ENCODE assay signal across 8 cellular contexts in the genomic region with DNA sequence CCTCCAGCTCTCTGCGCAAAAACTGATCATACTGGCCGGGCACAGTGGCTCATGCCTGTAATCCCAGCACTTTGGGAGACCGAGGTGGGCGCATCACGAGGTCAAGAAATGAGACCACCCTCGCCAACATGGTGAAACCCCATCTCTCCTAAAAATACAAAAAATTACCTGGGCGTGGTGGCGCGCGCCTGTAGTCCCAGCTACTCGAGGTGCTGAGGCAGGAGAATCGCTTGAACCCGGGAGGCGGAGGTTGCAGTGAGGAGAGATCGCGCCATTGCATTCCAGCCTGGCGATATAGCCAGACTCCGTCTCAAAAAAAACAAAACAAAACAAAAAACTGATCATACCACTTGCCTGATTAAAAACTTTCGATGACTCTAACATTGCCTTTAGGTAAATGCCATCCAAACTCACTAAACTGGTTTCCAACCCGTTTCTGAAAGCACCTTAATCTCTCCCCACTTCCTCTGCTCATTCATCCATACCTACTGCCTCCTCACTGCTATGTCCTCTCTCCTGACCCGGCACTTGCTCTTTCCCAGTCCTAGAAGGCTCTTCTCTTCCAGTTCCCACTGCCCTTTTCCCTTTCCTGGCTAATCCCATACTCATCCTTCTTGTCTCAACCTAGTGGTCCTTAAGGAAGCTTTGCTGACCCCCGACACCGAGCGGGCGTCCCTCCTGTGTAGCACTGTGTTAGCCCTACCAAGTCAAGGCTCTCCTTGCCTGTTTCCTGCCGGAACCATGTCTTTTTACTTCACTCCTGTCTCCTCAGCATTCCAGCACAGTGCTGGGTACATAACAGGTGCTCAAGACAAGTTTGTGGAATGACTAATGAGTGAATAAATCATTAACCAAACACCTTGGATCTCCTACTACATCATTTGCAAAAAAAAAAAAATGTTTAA. TPM values are rescaled to one million over a fixed set of nuclear protein-coding genes. Genes with fewer than 3 reads are reported as not detected.
A peak's percentile ranks its signal among the peaks of the same experiment; 100 is the strongest.
DNase-seq lines count a peak whose midpoint lies in the region; ATAC-seq lines count a peak whose summit lies in the region.

No MANE protein-coding gene starts in this region.

- H3K27me3 ChIP-seq in SJSA1 (replicated peaks) = no peaks in the 10 kb centered on the region
- no peaks in the 10 kb centered on the region for H3K27me3 ChIP-seq in right cardiac atrium (ENCODE audit: control insufficient read depth, insufficient read depth)

- H3K36me3 Mint-ChIP-seq in stimulated activated naive B cell treated with anti-CD40 and anti-IgM and Interleukin-4, amounts not matched to agents 10 μg/mL and 1 μg/mL and 100 μg/mL, for 72 hours = peaks cover 22 to 23% of the 10 kb centered on the region in 2 donors
- H3K36me3 Mint-ChIP-seq in T-helper 17 cell (ENCODE audit: low read depth) = peaks cover 8% of the 10 kb centered on the region

- H3K4me1 ChIP-seq in SJSA1 (replicated peaks) = peaks cover 38% of the 10 kb centered on the region
- H3K4me1 ChIP-seq in right cardiac atrium (ENCODE audit: control insufficient read depth, insufficient read depth, low read length) = peaks cover 2% of the 10 kb centered on the region

- H3K27me3 Mint-ChIP-seq in stimulated activated naive B cell treated with anti-CD40 and anti-IgM and Interleukin-4, amounts not matched to agents 10 μg/mL and 1 μg/mL and 100 μg/mL, for 72 hours = no peaks in the 10 kb centered on the region
- H3K27me3 Mint-ChIP-seq in T-helper 17 cell = no peaks in the 10 kb centered on the region

- H3K27ac Mint-ChIP-seq in stimulated activated naive B cell treated with anti-CD40 and anti-IgM and Interleukin-4, amounts not matched to agents 10 μg/mL and 1 μg/mL and 100 μg/mL, for 72 hours = no peak overlapping the region
- no peak overlapping the region for H3K27ac Mint-ChIP-seq in T-helper 17 cell

- peaks cover 13% of the 10 kb centered on the region for H3K36me3 ChIP-seq in SJSA1

- intact Hi-C loops in right cardiac atrium (cut with DNase I) = no loop called here

- H3K4me3 ChIP-seq in SJSA1 = peak overlapping the region; percentile 95
- H3K4me3 ChIP-seq in right cardiac atrium (ENCODE audit: low read length) = peak overlapping the region; percentile 71

- H3K9me3 Mint-ChIP-seq in stimulated activated naive B cell treated with anti-CD40 and anti-IgM and Interleukin-4, amounts not matched to agents 10 μg/mL and 1 μg/mL and 100 μg/mL, for 72 hours = no peaks in the 10 kb centered on the region

- ATAC-seq in HG03060 (IDR thresholded peaks at IDR 0.05; ENCODE audit: low read depth, unreplicated experiment) (peak; percentile 21), right cardiac atrium (peak; percentile 2 to 31), T-helper 17 cell (no peak)
- ATAC-seq in stimulated activated naive B cell treated with anti-CD40 and anti-IgM and Interleukin-4, amounts not matched to agents 10 μg/mL and 1 μg/mL and 100 μg/mL, for 72 hours (replicated peaks) = peak; percentile 27 to 37

- no peak overlapping the region for H3K4me3 Mint-ChIP-seq in stimulated activated naive B cell treated with anti-CD40 and anti-IgM and Interleukin-4, amounts not matched to agents 10 μg/mL and 1 μg/mL and 100 μg/mL, for 72 hours
- H3K4me3 Mint-ChIP-seq in T-helper 17 cell = no peak overlapping the region

- 92% methylated on average over 26 of the region's 26 CpGs for WGBS in right cardiac atrium

- peak; percentile 12 for DNase-seq in stimulated activated CD4-positive, alpha-beta T cell treated with anti-CD3 and anti-CD28 coated beads, Interleukin-15, amount 100 ng/mL, for 24 hours
- no peak for DNase-seq in stimulated activated CD4-positive, alpha-beta T cell treated with anti-CD3 and anti-CD28 coated beads, Interleukin-4, amount 100 ng/mL, for 24 hours
- DNase-seq in SJSA1 (ENCODE audit: low read depth in 1 of 2, low spot score in 2 of 2) = no peak
- peak; percentile 15 to 61 (median 53) for DNase-seq in right cardiac atrium
- no peak for DNase-seq in stimulated activated naive B cell treated with anti-CD40 and anti-IgM and Interleukin-4, amounts not matched to agents 10 μg/mL and 1 μg/mL and 100 μg/mL, for 72 hours
- no peak for DNase-seq in NCI-H1092 treated with DMSO at 0.1 percent for 48 hours (lab: John Stamatoyannopoulos, UW)
- no peak for DNase-seq in T-helper 17 cell

- H3K9me3 ChIP-seq in SJSA1 (replicated peaks) = no peaks in the 10 kb centered on the region
- no peaks in the 10 kb centered on the region for H3K9me3 ChIP-seq in right cardiac atrium (ENCODE audit: control insufficient read depth, low read length)
- no peaks in the 10 kb centered on the region for H3K9me3 ChIP-seq in T-helper 17 cell (ENCODE audit: control insufficient read depth, low read length, poor library complexity, severe bottlenecking)

- H3K27ac ChIP-seq in SJSA1 = peak overlapping the region; percentile 88
- H3K27ac ChIP-seq in right cardiac atrium (ENCODE audit: low read length) = peak overlapping the region; percentile 72

- peaks cover 22 to 32% of the 10 kb centered on the region in 2 donors for H3K4me1 Mint-ChIP-seq in stimulated activated naive B cell treated with anti-CD40 and anti-IgM and Interleukin-4, amounts not matched to agents 10 μg/mL and 1 μg/mL and 100 μg/mL, for 72 hours
- peaks cover 34% of the 10 kb centered on the region for H3K4me1 Mint-ChIP-seq in T-helper 17 cell

RNA-seq across cellular contexts. Expression of gene MIOS, which starts 0.7 kb away (rescaled TPM):
- 33.3 and 36.9 TPM in 2 replicates for total RNA-seq in SJSA1 (2014; rRNA removed; shearing (Covaris generic))
- total RNA-seq in right cardiac atrium (10 to 100 TPM; 18.9 to 26.0 (median 23.3) TPM), T-helper 17 cell (10 to 100 TPM; 26.1 to 29.2 TPM)
- polyA plus RNA-seq in right cardiac atrium = 9.4 TPM

RNA-seq across cellular contexts. Expression of gene COL28A1, which starts 30.3 kb away (rescaled TPM):
- not detected in 2 replicates for total RNA-seq in SJSA1 (2014; rRNA removed; shearing (Covaris generic))
- total RNA-seq in right cardiac atrium (1 to 10 TPM; 3.8 to 5.8 (median 5.0) TPM), T-helper 17 cell (under 1 TPM in 1 of 2 donors, not detected in 1; 0.10 TPM)
- 4.3 TPM for polyA plus RNA-seq in right cardiac atrium

Comparison
In these comparisons a context has a peak if more than half of its experiments do, and no peak if none do; other contexts are left out.
1. DNase-seq: peak in stimulated activated CD4-positive, alpha-beta T cell treated with anti-CD3 and anti-CD28 coated beads, Interleukin-15, amount 100 ng/mL, for 24 hours (single experiment) and right cardiac atrium (3 of 3); none in stimulated activated CD4-positive, alpha-beta T cell treated with anti-CD3 and anti-CD28 coated beads, Interleukin-4, amount 100 ng/mL, for 24 hours (single experiment), SJSA1 (0 of 2), stimulated activated naive B cell treated with anti-CD40 and anti-IgM and Interleukin-4, amounts not matched to agents 10 μg/mL and 1 μg/mL and 100 μg/mL, for 72 hours (single experiment), NCI-H1092 treated with DMSO at 0.1 percent for 48 hours (single experiment) and T-helper 17 cell (0 of 3).